8 cellular contexts compared by ENCODE assay signal in the genomic region with DNA sequence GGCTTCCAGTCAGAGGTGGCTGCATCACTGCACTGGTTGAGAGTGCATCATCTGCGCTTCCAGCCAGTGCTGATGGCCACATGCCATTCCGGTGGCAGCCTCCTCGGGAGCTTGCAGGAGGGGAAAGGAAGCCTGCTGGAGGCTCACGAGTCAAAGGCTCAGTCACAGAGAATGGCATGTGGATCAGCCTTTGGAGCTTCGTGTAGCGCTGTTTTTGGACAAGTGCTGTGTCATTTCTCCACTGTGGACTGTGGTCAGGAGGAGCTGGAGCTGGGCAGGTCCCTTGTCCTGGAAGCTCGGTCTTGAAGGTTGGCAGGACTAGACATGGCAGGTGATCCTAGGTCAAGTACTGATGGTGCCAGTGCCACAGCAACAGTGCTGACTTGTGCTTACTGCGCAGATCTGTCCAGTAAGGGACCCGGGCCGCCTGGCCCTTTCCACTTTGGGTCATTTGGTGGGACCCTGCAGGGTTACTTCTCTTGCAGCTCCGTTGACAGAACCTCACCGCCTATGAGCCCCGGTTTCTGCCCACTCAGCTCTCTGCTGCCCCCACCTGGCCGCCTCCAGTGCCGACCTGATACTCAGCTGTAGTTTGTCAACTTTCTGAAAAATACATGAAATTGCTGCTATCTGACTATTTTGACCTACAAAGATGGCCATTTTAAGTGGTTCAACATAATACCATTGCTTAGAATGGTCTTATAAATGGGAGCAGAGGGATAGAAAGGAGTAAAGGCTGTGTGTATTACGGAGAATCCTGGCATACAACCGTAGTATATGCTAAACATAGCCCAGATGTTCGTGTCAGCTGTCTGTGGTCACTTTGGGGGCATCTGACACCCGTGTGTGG. TPM values are rescaled to one million over a fixed set of nuclear protein-coding genes. Genes with fewer than 3 reads are reported as not detected.
DNase-seq lines count a peak whose midpoint lies in the region; ATAC-seq and TF ChIP-seq lines count a peak whose summit lies in the region.

No MANE protein-coding gene starts in this region.

- H3K4me3 ChIP-seq in Karpas-422 (ENCODE audit: low read length) (no peak overlapping the region), adrenal gland (no peak overlapping the region), vagina (no peak overlapping the region)

- no peaks in the 10 kb centered on the region for H3K36me3 ChIP-seq in Karpas-422 (ENCODE audit: insufficient read depth, low read length)
- H3K36me3 ChIP-seq in adrenal gland (replicated peaks in 1 of 2) = no peaks in the 10 kb centered on the region
- no peaks in the 10 kb centered on the region for H3K36me3 ChIP-seq in vagina

- no peaks in the 10 kb centered on the region for H4K20me1 ChIP-seq in Karpas-422 (ENCODE audit: insufficient read depth, low read depth, low read length)

- H3K9me3 ChIP-seq in Karpas-422 (ENCODE audit: low read length) (no peaks in the 10 kb centered on the region), adrenal gland (replicated peaks in 1 of 3) (no peaks in the 10 kb centered on the region), vagina (no peaks in the 10 kb centered on the region)

- DNase-seq in Karpas-422 (peak; percentile 89), T-helper 2 cell (peak; percentile 35 to 57 (median 57)), adrenal gland (peak; percentile 56 to 83 (median 71)), left cardiac atrium (peak; percentile 62), retina (peak; percentile 78), vagina (ENCODE audit: extremely low spot score in 2 of 2) (peak in 1 of 2 donors; percentile 81)

- intact Hi-C loops in adrenal gland (cut with DNase I) (loop anchor here in 1 of 2 donors (5.0 to 10.0 kb wide), 2 partner anchors 164 to 467 kb away; no protein-coding TSS in a partner anchor), left cardiac atrium (cut with DNase I) (loop anchor here in 1 of 2 donors (10.0 kb wide), 1 partner anchor 334 kb away; no protein-coding TSS in a partner anchor), vagina (cut with DNase I) (no loop called here)

- H3K79me2 ChIP-seq in Karpas-422 (ENCODE audit: low read length) = no peaks in the 10 kb centered on the region

- WGBS in adrenal gland, 4 donors = 24 to 37% (median 33%) methylated on average over 10 to 19 of the region's 19 CpGs

- H3K27ac ChIP-seq in Karpas-422 (ENCODE audit: low read length) (no peak overlapping the region), adrenal gland (no peak overlapping the region), vagina (no peak overlapping the region)

- no peaks in the 10 kb centered on the region for H3K27me3 ChIP-seq in Karpas-422 (ENCODE audit: low read length)
- no peaks in the 10 kb centered on the region for H3K27me3 ChIP-seq in adrenal gland
- no peaks in the 10 kb centered on the region for H3K27me3 ChIP-seq in vagina

- H3K4me2 ChIP-seq in Karpas-422 (ENCODE audit: low read depth, low read length, poor library complexity, severe bottlenecking) = no peak overlapping the region

- H3K4me1 ChIP-seq in Karpas-422 (ENCODE audit: low read length) = peaks cover 9% of the 10 kb centered on the region
- no peaks in the 10 kb centered on the region for H3K4me1 ChIP-seq in adrenal gland (replicated peaks in 1 of 2)
- H3K4me1 ChIP-seq in vagina = peaks cover 9% of the 10 kb centered on the region

- no peak for TF ChIP-seq POLR2A in adrenal gland (IDR thresholded peaks at IDR 0.05)
- no peak for TF ChIP-seq POLR2A in vagina (IDR thresholded peaks at IDR 0.05)

- peak; percentile 87 to 89 for ATAC-seq in left cardiac atrium
- ATAC-seq in GM19035 (IDR thresholded peaks at IDR 0.05; ENCODE audit: unreplicated experiment) = no peak

- peak; percentile 94 for TF ChIP-seq CTCF in GM12872 (IDR thresholded peaks at IDR 0.05; ENCODE audit: insufficient read depth, low read depth, low read length)
- peak; percentile 72 to 93 (median 81) for TF ChIP-seq CTCF in adrenal gland (IDR thresholded peaks at IDR 0.05)
- peak; percentile 71 to 90 (median 75) for TF ChIP-seq CTCF in vagina (IDR thresholded peaks at IDR 0.05)

- H3K9me2 ChIP-seq in Karpas-422 (replicated peaks; ENCODE audit: insufficient read depth, low read length) = no peaks in the 10 kb centered on the region

- H3K9ac ChIP-seq in Karpas-422 (ENCODE audit: low read length) = no peak overlapping the region

- no peak overlapping the region for H2AFZ ChIP-seq in Karpas-422 (ENCODE audit: low read length)

RNA-seq across cellular contexts. Expression of a gene that starts 27.6 kb away (rescaled TPM):
- total RNA-seq in Karpas-422 (2014; rRNA removed; shearing (Covaris generic); ENCODE audit: low replicate concordance) = not detected in 2 replicates
- not detected for total RNA-seq in adrenal gland
- under 1 TPM in 1 of 3 donors, not detected in 2; 0.34 TPM for polyA plus RNA-seq in adrenal gland
- total RNA-seq in left cardiac atrium = under 1 TPM in 1 of 2 donors, not detected in 1; 0.24 TPM
- total RNA-seq in vagina = not detected
